ENCODE assay signal across 9 cellular contexts in genomic region chr19:35295792-35296462, GRCh38. TPM values are rescaled to one million over a fixed set of nuclear protein-coding genes. Genes with fewer than 3 reads are reported as not detected.
DNase-seq lines count a peak whose midpoint lies in the region; ATAC-seq, FAIRE-seq and TF ChIP-seq lines count a peak whose summit lies in the region.
"Had no signal": no experiment of that assay in that cellular context is flagged by ENCODE, and none has a peak within 500 bp of the region (broad histone marks: within the 10 kb centered on the region; RNA-seq: fewer than 3 reads in every experiment).

No MANE protein-coding gene starts in this region.

- no peak for FAIRE-seq in RCC 7860 (lab: Jason Lieb, UNC)

- POLR2A ChIA-PET in HEK293T (lab: Yijun Ruan, JAX) = no interaction called here

- H3K27me3 ChIP-seq in effector memory CD4-positive, alpha-beta T cell (replicated peaks; ENCODE audit: control insufficient read depth, insufficient read depth, low read length, poor library complexity, severe bottlenecking) = no peaks in the 10 kb centered on the region

- peaks cover 13% of the 10 kb centered on the region for H3K4me1 Mint-ChIP-seq in CD14-positive monocyte

- peak overlapping the region; percentile 25 to 58 for H3K4me3 Mint-ChIP-seq in CD14-positive monocyte

- peak overlapping the region in 1 of 7 donors; percentile 32 for H3K27ac Mint-ChIP-seq in CD14-positive monocyte

- peak overlapping the region; percentile 3 for H3K4me3 ChIP-seq in effector memory CD4-positive, alpha-beta T cell (ENCODE audit: insufficient read depth, low read depth, low read length, poor library complexity, severe bottlenecking)

- DNase-seq in CD14-positive monocyte (ENCODE audit: low spot score) = no peak
- peak; percentile 9 to 37 for DNase-seq in activated CD4-positive, alpha-beta T cell treated with anti-CD3 and anti-CD28 coated beads for 4 hours
- peak in 1 of 3 donors; percentile 8 for DNase-seq in effector memory CD4-positive, alpha-beta T cell
- no peak for DNase-seq in HEK293T (ENCODE audit: extremely low spot score)
- no peak for DNase-seq in RCC 7860 (ENCODE audit: low spot score)
- no peak for DNase-seq in NCI-H1436 treated with DMSO at 0.1 percent for 48 hours (lab: John Stamatoyannopoulos, UW)
- DNase-seq in cerebellum (ENCODE audit: low spot score) = no peak

- CTCF ChIA-PET in HEK293T (lab: Yijun Ruan, JAX) = no interaction called here

- H3K36me3 Mint-ChIP-seq in CD14-positive monocyte = no peaks in the 10 kb centered on the region

- intact Hi-C loops in CD14-positive monocyte (cut with micrococcal nuclease) = no loop called here

- H3K27me3 Mint-ChIP-seq in CD14-positive monocyte (ENCODE audit: low read depth in 3 of 3) = peaks cover 8 to 14% (median 14%) of the 10 kb centered on the region in 3 donors

- H3K27ac ChIP-seq in effector memory CD4-positive, alpha-beta T cell (ENCODE audit: insufficient read depth, low read length, poor library complexity, severe bottlenecking) = no peak overlapping the region

- H3K9me3 Mint-ChIP-seq in CD14-positive monocyte = no peaks in the 10 kb centered on the region

- no peaks in the 10 kb centered on the region for H3K36me3 ChIP-seq in effector memory CD4-positive, alpha-beta T cell (ENCODE audit: control insufficient read depth, insufficient read depth, low read length)

- TF ChIP-seq CTCF in CD14-positive monocyte (IDR thresholded peaks at IDR 0.05) = no peak

- ATAC-seq in GM21447 (IDR thresholded peaks at IDR 0.05; ENCODE audit: unreplicated experiment) = peak; percentile 76

- no peaks in the 10 kb centered on the region for H3K9me3 ChIP-seq in effector memory CD4-positive, alpha-beta T cell (ENCODE audit: control insufficient read depth, low read length)

- H3K4me1 ChIP-seq in effector memory CD4-positive, alpha-beta T cell (ENCODE audit: control insufficient read depth, insufficient read depth, low read length, poor library complexity, severe bottlenecking) = peaks cover 8% of the 10 kb centered on the region

TF ChIP-seq in HEK293T, 16 proteins besides CTCF, POLR2A, EP300 and RAD21:
- TF ChIP-seq SP1 (IDR thresholded peaks at IDR 0.05) (no peak), LEF1 (IDR thresholded peaks at IDR 0.05; ENCODE audit: borderline replicate concordance) (no peak), SUZ12 (IDR thresholded peaks at IDR 0.05) (no peak), PKNOX1 (IDR thresholded peaks at IDR 0.05) (no peak), ELF4 (IDR thresholded peaks at IDR 0.05) (no peak), FOXM1 (IDR thresholded peaks at IDR 0.05; ENCODE audit: borderline replicate concordance) (no peak)

RNA-seq across cellular contexts. Expression of gene MAG, which starts 4.0 kb away (rescaled TPM):
- not detected for polyA plus RNA-seq in CD14-positive monocyte
- total RNA-seq in cerebellum = 0.91 TPM
- total RNA-seq: posterior vena cava had no signal

RNA-seq across cellular contexts. Expression of gene HAMP, which starts 13.6 kb away (rescaled TPM):
- not detected for polyA plus RNA-seq in CD14-positive monocyte
- not detected for total RNA-seq in cerebellum
- total RNA-seq: posterior vena cava had no signal

RNA-seq across cellular contexts. Expression of gene USF2, which starts 27.2 kb away (rescaled TPM):
- 1 to 10 TPM; 2.7 to 5.0 TPM for polyA plus RNA-seq in CD14-positive monocyte
- total RNA-seq in cerebellum = 39.4 TPM

RNA-seq across cellular contexts. Expression of gene CD22, which starts 33.1 kb away (rescaled TPM):
- under 1 TPM; 0.24 to 0.88 TPM for polyA plus RNA-seq in CD14-positive monocyte
- total RNA-seq in cerebellum = not detected

RNA-seq across cellular contexts. Expression of gene LSR, which starts 47.1 kb away (rescaled TPM):
- under 1 TPM in 1 of 2 donors, not detected in 1; 0.17 TPM for polyA plus RNA-seq in CD14-positive monocyte
- 2.6 TPM for total RNA-seq in cerebellum

Comparison
In these comparisons a context has a peak if more than half of its experiments do, and no peak if none do; other contexts are left out.
1. DNase-seq: peak in activated CD4-positive, alpha-beta T cell treated with anti-CD3 and anti-CD28 coated beads for 4 hours (2 of 2); none in CD14-positive monocyte (single experiment), HEK293T (single experiment), RCC 7860 (single experiment), NCI-H1436 treated with DMSO at 0.1 percent for 48 hours (single experiment) and cerebellum (single experiment).